9 cellular contexts compared by ENCODE assay signal in genomic region chr15:49832421-49832980, GRCh38.
A peak's percentile ranks its signal among the peaks of the same experiment; 100 is the strongest.
DNase-seq lines count a peak whose midpoint lies in the region; ATAC-seq, FAIRE-seq and TF ChIP-seq lines count a peak whose summit lies in the region.
"Had no signal": no experiment of that assay in that cellular context is flagged by ENCODE, and none has a peak within 500 bp of the region (broad histone marks: within the 10 kb centered on the region; RNA-seq: fewer than 3 reads in every experiment).

No MANE protein-coding gene starts in this region.

- H3K9ac ChIP-seq in endothelial cell of umbilical vein (replicated peaks; ENCODE audit: extremely low read depth, insufficient read depth, low read length), result no peak overlapping the region

- dilution Hi-C loops in endothelial cell of umbilical vein (cut with MboI; ENCODE audit: extremely low pct_ligation_motif_present, low sequenced_read_pairs), result no loop called here

- TF ChIP-seq CTCF in GM23338 (conservative IDR thresholded peaks at IDR 0.05; ENCODE audit: low read depth in 2 of 2) (peak; percentile 68 to 78), endothelial cell of umbilical vein (IDR thresholded peaks at IDR 0.05; ENCODE audit: extremely low read depth in 1 of 2, insufficient read depth in 1 of 2, low read depth in 1 of 2, low read length in 2 of 2) (peak in 1 of 2 donors; percentile 12), osteoblast (IDR thresholded peaks at IDR 0.05; ENCODE audit: extremely low read depth, low read depth, low read length) (peak; percentile 29), gastrocnemius medialis (IDR thresholded peaks at IDR 0.05 in 4 of 5, conservative IDR thresholded peaks at IDR 0.05 in 1 of 5) (no peak)

- no TSS peak for BruUV-seq in endothelial cell of umbilical vein (replicated peaks; lab: Mats Ljungman, UMichigan)

- H3K27me3 Mint-ChIP-seq in GM23338 (ENCODE audit: insufficient read depth, low read depth, poor library complexity), result no peaks in the 10 kb centered on the region
- peaks cover 2% of the 10 kb centered on the region for H3K27me3 Mint-ChIP-seq in activated CD8-positive, alpha-beta T cell treated with anti-CD3 and anti-CD28 coated beads, Interleukin-2, amount 10 ng/mL, durations not matched to agents 7 days and 5 days (ENCODE audit: low read depth)

- FAIRE-seq in endothelial cell of umbilical vein (lab: Jason Lieb, UNC), result no peak

- H3K9me3 Mint-ChIP-seq in GM23338, result peaks cover 9% of the 10 kb centered on the region; the same call in 2 of the 3 replicates
- no peaks in the 10 kb centered on the region for H3K9me3 Mint-ChIP-seq in activated CD8-positive, alpha-beta T cell treated with anti-CD3 and anti-CD28 coated beads, Interleukin-2, amount 10 ng/mL, durations not matched to agents 7 days and 5 days (ENCODE audit: insufficient read depth)

- intact Hi-C loops in endothelial cell of umbilical vein (cut with micrococcal nuclease), result loop anchor here (2.0 kb wide), 1 partner anchor 598 kb away; no protein-coding TSS in a partner anchor
- intact Hi-C loops in gastrocnemius medialis (cut with DNase I; ENCODE audit: low total_unique reads), result no loop called here

- H3K4me2 ChIP-seq in GM23338 (no peak overlapping the region), endothelial cell of umbilical vein (ENCODE audit: insufficient read depth, low read length) (no peak overlapping the region), osteoblast (ENCODE audit: insufficient read depth, low read length) (no peak overlapping the region)

- H3K4me1 Mint-ChIP-seq in GM23338, result peaks cover 5% of the 10 kb centered on the region; the same call in 2 of the 3 replicates
- no peaks in the 10 kb centered on the region for H3K4me1 Mint-ChIP-seq in activated CD8-positive, alpha-beta T cell treated with anti-CD3 and anti-CD28 coated beads, Interleukin-2, amount 10 ng/mL, durations not matched to agents 7 days and 5 days (ENCODE audit: low read depth)

- H3K4me1 ChIP-seq in GM23338 (ENCODE audit: insufficient read depth), result no peaks in the 10 kb centered on the region
- H3K4me1 ChIP-seq in endothelial cell of umbilical vein (ENCODE audit: control insufficient read depth, extremely low read depth, insufficient read depth, low read length), result peaks cover 8% of the 10 kb centered on the region
- H3K4me1 ChIP-seq in osteoblast (ENCODE audit: insufficient read depth, low read length), result peaks cover 20% of the 10 kb centered on the region
- no peaks in the 10 kb centered on the region for H3K4me1 ChIP-seq in gastrocnemius medialis

- H3K27me3 ChIP-seq in GM23338 (ENCODE audit: insufficient read depth) (no peaks in the 10 kb centered on the region), endothelial cell of umbilical vein (ENCODE audit: control insufficient read depth in 2 of 2, insufficient read depth in 2 of 2, low read length in 2 of 2) (no peaks in the 10 kb centered on the region), osteoblast (ENCODE audit: insufficient read depth, low read length) (no peaks in the 10 kb centered on the region), gastrocnemius medialis (no peaks in the 10 kb centered on the region)

- H3K27ac Mint-ChIP-seq in GM23338, result no peak overlapping the region
- no peak overlapping the region for H3K27ac Mint-ChIP-seq in activated CD8-positive, alpha-beta T cell treated with anti-CD3 and anti-CD28 coated beads, Interleukin-2, amount 10 ng/mL, durations not matched to agents 7 days and 5 days

- POLR2A ChIA-PET in endothelial cell of umbilical vein (lab: Charles Lee), result no interaction called here
- POLR2A ChIA-PET in activated CD8-positive, alpha-beta T cell treated with anti-CD3 and anti-CD28 coated beads, Interleukin-2, amount 10 ng/mL, durations not matched to agents 7 days and 5 days (lab: Charles Lee), result no interaction called here

- H3K9me1 ChIP-seq in endothelial cell of umbilical vein (replicated peaks; ENCODE audit: control insufficient read depth, extremely low read depth, insufficient read depth, low read length), result no peaks in the 10 kb centered on the region

- no peak overlapping the region for H3K4me3 ChIP-seq in GM23338
- H3K4me3 ChIP-seq in endothelial cell of umbilical vein (replicated peaks in 1 of 3; ENCODE audit: insufficient read depth in 1 of 3, low read depth in 1 of 3, low read length in 3 of 3), result no peak overlapping the region
- H3K4me3 ChIP-seq in osteoblast (ENCODE audit: insufficient read depth, low read length), result no peak overlapping the region
- H3K4me3 ChIP-seq in gastrocnemius medialis, result no peak overlapping the region
- H3K4me3 ChIP-seq: lung had no signal

- H3K36me3 ChIP-seq in GM23338 (ENCODE audit: insufficient read depth) (no peaks in the 10 kb centered on the region), endothelial cell of umbilical vein (ENCODE audit: control insufficient read depth in 2 of 2, extremely low read depth in 1 of 2, insufficient read depth in 2 of 2, low read length in 2 of 2) (no peaks in the 10 kb centered on the region), osteoblast (ENCODE audit: insufficient read depth, low read length) (no peaks in the 10 kb centered on the region), gastrocnemius medialis (no peaks in the 10 kb centered on the region)

- CTCF ChIA-PET in endothelial cell of umbilical vein (lab: Charles Lee), result interaction anchor here (2.2 kb wide), 1 partner anchor 361 kb away, joined by 6 read pairs; no protein-coding TSS in a partner anchor
- CTCF ChIA-PET in activated CD8-positive, alpha-beta T cell treated with anti-CD3 and anti-CD28 coated beads, Interleukin-2, amount 10 ng/mL, durations not matched to agents 7 days and 5 days (lab: Charles Lee), result interaction anchor here (1.0 kb wide), 1 partner anchor 483 kb away, joined by 4 read pairs; no protein-coding TSS in a partner anchor

- H3K27ac ChIP-seq in GM23338 (ENCODE audit: low read depth) (no peak overlapping the region), endothelial cell of umbilical vein (ENCODE audit: insufficient read depth, low read depth, low read length) (peak overlapping the region; percentile 15), osteoblast (ENCODE audit: low read depth, low read length) (peak overlapping the region; percentile 79), gastrocnemius medialis (no peak overlapping the region)

- H3K9me3 ChIP-seq in endothelial cell of umbilical vein (replicated peaks; ENCODE audit: control insufficient read depth, insufficient read depth, low read length) (no peaks in the 10 kb centered on the region), osteoblast (ENCODE audit: low read depth, low read length) (no peaks in the 10 kb centered on the region), gastrocnemius medialis (no peaks in the 10 kb centered on the region)

- peak; percentile 100 for ATAC-seq in GM23338
- ATAC-seq in gastrocnemius medialis, result no peak
- no peak for ATAC-seq in activated CD8-positive, alpha-beta T cell treated with anti-CD3 and anti-CD28 coated beads, Interleukin-2, amount 10 ng/mL, durations not matched to agents 7 days and 5 days

- H3K4me3 Mint-ChIP-seq in GM23338, result no peak overlapping the region
- H3K4me3 Mint-ChIP-seq in activated CD8-positive, alpha-beta T cell treated with anti-CD3 and anti-CD28 coated beads, Interleukin-2, amount 10 ng/mL, durations not matched to agents 7 days and 5 days, result no peak overlapping the region

- H4K20me1 ChIP-seq in GM23338 (replicated peaks; ENCODE audit: insufficient read depth), result no peaks in the 10 kb centered on the region
- no peaks in the 10 kb centered on the region for H4K20me1 ChIP-seq in endothelial cell of umbilical vein (replicated peaks; ENCODE audit: control insufficient read depth, extremely low read depth, insufficient read depth, low read length)
- H4K20me1 ChIP-seq in osteoblast (ENCODE audit: insufficient read depth, low read length), result no peaks in the 10 kb centered on the region

- H3K79me2 ChIP-seq in GM23338 (replicated peaks; ENCODE audit: insufficient read depth), result no peaks in the 10 kb centered on the region
- H3K79me2 ChIP-seq in endothelial cell of umbilical vein (ENCODE audit: control insufficient read depth, insufficient read depth, low read length), result no peaks in the 10 kb centered on the region
- no peaks in the 10 kb centered on the region for H3K79me2 ChIP-seq in osteoblast (ENCODE audit: insufficient read depth, low read length)

- H3K9me2 ChIP-seq in GM23338 (ENCODE audit: insufficient read depth), result no peaks in the 10 kb centered on the region

- no peaks in the 10 kb centered on the region for H3F3A ChIP-seq in GM23338 (replicated peaks; ENCODE audit: low read depth)

- H2AFZ ChIP-seq in GM23338, result no peak overlapping the region
- no peak overlapping the region for H2AFZ ChIP-seq in endothelial cell of umbilical vein (ENCODE audit: low read depth, low read length)
- no peak overlapping the region for H2AFZ ChIP-seq in osteoblast (ENCODE audit: low read length)

- in situ Hi-C loops in gastrocnemius medialis (cut with MboI; ENCODE audit: low sequenced_read_pairs in 4 of 4), result no loop called here

- peak; percentile 75 for DNase-seq in GM23338 (ENCODE audit: low spot score)
- peak; percentile 27 to 67 for DNase-seq in NCI-H526 (lab: John Stamatoyannopoulos, UW)
- DNase-seq in endothelial cell of umbilical vein (ENCODE audit: low read depth, low spot score), result no peak
- DNase-seq in osteoblast (ENCODE audit: insufficient read length, low spot score, missing footprints), result no peak
- DNase-seq in gastrocnemius medialis, result no peak
- DNase-seq in pons (ENCODE audit: low spot score), result no peak
- no peak for DNase-seq in activated CD8-positive, alpha-beta T cell treated with anti-CD3 and anti-CD28 coated beads, Interleukin-2, amount 10 ng/mL, durations not matched to agents 7 days and 5 days
- DNase-seq: activated effector memory CD4-positive, alpha-beta T cell treated with anti-CD3 and anti-CD28 coated beads, Interleukin-2, amount 50 U/mL, for 16 hours had no signal

- TF ChIP-seq POLR2A in endothelial cell of umbilical vein (IDR thresholded peaks at IDR 0.05; ENCODE audit: low read depth, low read length) (no peak), gastrocnemius medialis (IDR thresholded peaks at IDR 0.05) (no peak)

- no peaks in the 10 kb centered on the region for H3K36me3 Mint-ChIP-seq in GM23338 (ENCODE audit: low read depth)
- H3K36me3 Mint-ChIP-seq in activated CD8-positive, alpha-beta T cell treated with anti-CD3 and anti-CD28 coated beads, Interleukin-2, amount 10 ng/mL, durations not matched to agents 7 days and 5 days (ENCODE audit: low read depth), result no peaks in the 10 kb centered on the region

TF ChIP-seq in endothelial cell of umbilical vein, 7 proteins besides CTCF, POLR2A, EP300 and RAD21:
- TF ChIP-seq JUN (IDR thresholded peaks at IDR 0.05; ENCODE audit: borderline replicate concordance, insufficient read depth, insufficient read length, low read depth), result no peak
- TF ChIP-seq GATA2 (IDR thresholded peaks at IDR 0.05; ENCODE audit: insufficient read depth, insufficient read length, low read depth, low read length), result no peak
TF ChIP-seq in endothelial cell of umbilical vein: peak in this region for 0.

Comparison
In these comparisons a context has a peak if more than half of its experiments do, and no peak if none do; other contexts are left out.
1. DNase-seq: peak in GM23338 (single experiment) and NCI-H526 (2 of 2); none in endothelial cell of umbilical vein (single experiment), osteoblast (single experiment), gastrocnemius medialis (0 of 2), pons (single experiment) and activated CD8-positive, alpha-beta T cell treated with anti-CD3 and anti-CD28 coated beads, Interleukin-2, amount 10 ng/mL, durations not matched to agents 7 days and 5 days (single experiment).
2. H3K27ac ChIP-seq: peak in endothelial cell of umbilical vein (single experiment) and osteoblast (single experiment); none in GM23338 (single experiment) and gastrocnemius medialis (0 of 4).
3. CTCF ChIP-seq: peak in GM23338 (2 of 2) and osteoblast (single experiment); none in gastrocnemius medialis (0 of 5).